Comparison of ENCODE assay signal across 19 cellular contexts in genomic region chr1:22790232-22791008, GRCh38.
DNase-seq lines count a peak whose midpoint lies in the region; ATAC-seq and TF ChIP-seq lines count a peak whose summit lies in the region.
"Had no signal": no experiment of that assay in that cellular context is flagged by ENCODE, and none has a peak within 500 bp of the region (broad histone marks: within the 10 kb centered on the region; RNA-seq: fewer than 3 reads in every experiment).

No MANE protein-coding gene starts in this region.

- POLR2A ChIA-PET in activated CD8-positive, alpha-beta T cell treated with anti-CD3 and anti-CD28 coated beads for 36 hours (lab: Charles Lee), result no interaction called here

- no peaks in the 10 kb centered on the region for H3K9me3 Mint-ChIP-seq in activated CD8-positive, alpha-beta T cell treated with anti-CD3 and anti-CD28 coated beads for 36 hours
- H3K9me3 Mint-ChIP-seq: activated naive CD4-positive, alpha-beta T cell treated with anti-CD3 and anti-CD28 coated beads, Interleukin-2, amount 50 U/mL, for 72 hours had no signal

- H3K36me3 Mint-ChIP-seq in activated CD8-positive, alpha-beta T cell treated with anti-CD3 and anti-CD28 coated beads for 36 hours (ENCODE audit: low read depth), result no peaks in the 10 kb centered on the region
- H3K36me3 Mint-ChIP-seq: activated naive CD4-positive, alpha-beta T cell treated with anti-CD3 and anti-CD28 coated beads, Interleukin-2, amount 50 U/mL, for 72 hours had no signal

- CTCF ChIA-PET in activated CD8-positive, alpha-beta T cell treated with anti-CD3 and anti-CD28 coated beads for 36 hours (lab: Charles Lee), result no interaction called here

- H3K27ac Mint-ChIP-seq in activated CD8-positive, alpha-beta T cell treated with anti-CD3 and anti-CD28 coated beads for 36 hours, result no peak overlapping the region
- H3K27ac Mint-ChIP-seq: activated CD4-positive, alpha-beta T cell treated with anti-CD3 and anti-CD28 coated beads for 36 hours had no signal

- intact Hi-C loops in right cardiac atrium (cut with DNase I) (no loop called here), sciatic nerve (cut with DNase I) (no loop called here)
- intact Hi-C loops in activated CD8-positive, alpha-beta T cell treated with anti-CD3 and anti-CD28 coated beads for 36 hours (cut with micrococcal nuclease), result no loop called here

- no peaks in the 10 kb centered on the region for H3K27me3 ChIP-seq in right cardiac atrium (ENCODE audit: control insufficient read depth, insufficient read depth)

- no peak for TF ChIP-seq CTCF in activated CD8-positive, alpha-beta T cell treated with anti-CD3 and anti-CD28 coated beads for 36 hours (IDR thresholded peaks at IDR 0.05)

- no peaks in the 10 kb centered on the region for H3K9me3 ChIP-seq in right cardiac atrium (ENCODE audit: control insufficient read depth, low read length)

- no peaks in the 10 kb centered on the region for H3K27me3 Mint-ChIP-seq in activated CD8-positive, alpha-beta T cell treated with anti-CD3 and anti-CD28 coated beads for 36 hours
- H3K27me3 Mint-ChIP-seq: activated CD4-positive, alpha-beta T cell treated with anti-CD3 and anti-CD28 coated beads for 36 hours had no signal

- 62% methylated on average over 13 of the region's 13 CpGs for WGBS in right cardiac atrium

- ATAC-seq in right cardiac atrium (peak; percentile 60 to 74), sciatic nerve (peak; percentile 87)
- no peak for ATAC-seq in activated CD8-positive, alpha-beta T cell treated with anti-CD3 and anti-CD28 coated beads for 36 hours
- ATAC-seq: activated CD4-positive, alpha-beta T cell treated with anti-CD3 and anti-CD28 coated beads for 36 hours; activated naive CD4-positive, alpha-beta T cell treated with anti-CD3 and anti-CD28 coated beads, Interleukin-2, amount 50 U/mL, for 72 hours had no signal

- H3K27ac ChIP-seq in right cardiac atrium (ENCODE audit: low read length), result no peak overlapping the region
- H3K27ac ChIP-seq: C4-2B had no signal

- H3K4me3 Mint-ChIP-seq in activated CD8-positive, alpha-beta T cell treated with anti-CD3 and anti-CD28 coated beads for 36 hours, result no peak overlapping the region
- H3K4me3 Mint-ChIP-seq: activated CD4-positive, alpha-beta T cell treated with anti-CD3 and anti-CD28 coated beads for 36 hours had no signal

- H3K4me1 Mint-ChIP-seq in activated CD8-positive, alpha-beta T cell treated with anti-CD3 and anti-CD28 coated beads for 36 hours (ENCODE audit: low read depth), result no peaks in the 10 kb centered on the region
- H3K4me1 Mint-ChIP-seq: activated CD4-positive, alpha-beta T cell treated with anti-CD3 and anti-CD28 coated beads for 36 hours had no signal

- H3K4me3 ChIP-seq in right cardiac atrium (ENCODE audit: low read length), result no peak overlapping the region

- peaks cover 2% of the 10 kb centered on the region for H3K4me1 ChIP-seq in right cardiac atrium (ENCODE audit: control insufficient read depth, insufficient read depth, low read length)

- peak; percentile 8 for DNase-seq in NCI-H345 (lab: John Stamatoyannopoulos, UW)
- DNase-seq in NCI-H345 treated with DMSO at 0.1 percent for 48 hours (lab: John Stamatoyannopoulos, UW; ENCODE audit: unreplicated experiment), result no peak
- peak; percentile 21 for DNase-seq in SW480 (ENCODE audit: low spot score)
- peak; percentile 69 to 88 (median 84) for DNase-seq in right cardiac atrium
- no peak for DNase-seq in sciatic nerve (ENCODE audit: low spot score)
- no peak for DNase-seq in activated naive CD4-positive, alpha-beta T cell (lab: John Stamatoyannopoulos, UW)
- DNase-seq in activated CD4-positive, alpha-beta T cell treated with anti-CD3 and anti-CD28 coated beads for 48 hours, result no peak
- DNase-seq in activated CD8-positive, alpha-beta T cell treated with anti-CD3 and anti-CD28 coated beads for 36 hours, result no peak
- DNase-seq: activated CD4-positive, alpha-beta T cell treated with anti-CD3 and anti-CD28 coated beads for 36 hours; activated T-cell treated with anti-CD3 and anti-CD28 coated beads for 4 hours; central memory CD4-positive, alpha-beta T cell; effector memory CD4-positive, alpha-beta T cell; HCEC 1CT; IMR-90; NCI-H510A; occipital lobe; T-helper 2 cell had no signal

Comparison
In these comparisons a context has a peak if more than half of its experiments do, and no peak if none do; other contexts are left out.
1. DNase-seq: peak in NCI-H345 (single experiment), SW480 (single experiment) and right cardiac atrium (3 of 3); none in NCI-H345 treated with DMSO at 0.1 percent for 48 hours (single experiment), sciatic nerve (single experiment), activated naive CD4-positive, alpha-beta T cell (0 of 4), activated CD4-positive, alpha-beta T cell treated with anti-CD3 and anti-CD28 coated beads for 48 hours (single experiment) and activated CD8-positive, alpha-beta T cell treated with anti-CD3 and anti-CD28 coated beads for 36 hours (single experiment).